ENCODE assay signal across 9 cellular contexts in genomic region chr9:107260437-107261081, GRCh38. TPM values are rescaled to one million over a fixed set of nuclear protein-coding genes. Genes with fewer than 3 reads are reported as not detected.
A peak's percentile ranks its signal among the peaks of the same experiment; 100 is the strongest.
DNase-seq lines count a peak whose midpoint lies in the region; ATAC-seq and TF ChIP-seq lines count a peak whose summit lies in the region.
"Had no signal": no experiment of that assay in that cellular context is flagged by ENCODE, and none has a peak within 500 bp of the region (broad histone marks: within the 10 kb centered on the region; RNA-seq: fewer than 3 reads in every experiment).

No MANE protein-coding gene starts in this region.

- peak; percentile 100 for ATAC-seq in GM18873 (IDR thresholded peaks at IDR 0.05; ENCODE audit: low FRiP score, unreplicated experiment)
- ATAC-seq in HG02759 (IDR thresholded peaks at IDR 0.05; ENCODE audit: unreplicated experiment) = peak; percentile 99
- no peak for ATAC-seq in activated CD8-positive, alpha-beta memory T cell treated with anti-CD3 and anti-CD28 coated beads, Interleukin-2, amount 10 ng/mL, durations not matched to agents 7 days and 5 days

- CTCF ChIA-PET in activated CD8-positive, alpha-beta memory T cell treated with anti-CD3 and anti-CD28 coated beads, Interleukin-2, amount 10 ng/mL, durations not matched to agents 7 days and 5 days (lab: Charles Lee) = interaction anchor here (1.3 to 3.8 kb wide), 4 partner anchors 13 to 81 kb away, joined by 3 to 12 read pairs (median 4); no protein-coding TSS in a partner anchor

- no peaks in the 10 kb centered on the region for H3K27me3 Mint-ChIP-seq in mesothelial cell of epicardium (ENCODE audit: low read depth)
- peaks cover 23% of the 10 kb centered on the region for H3K27me3 Mint-ChIP-seq in activated CD8-positive, alpha-beta memory T cell treated with anti-CD3 and anti-CD28 coated beads, Interleukin-2, amount 10 ng/mL, durations not matched to agents 7 days and 5 days

- intact Hi-C loops in posterior vena cava (cut with DNase I) = no loop called here

- DNase-seq in NCI-H2171 treated with DMSO at 0.1 percent for 48 hours (lab: John Stamatoyannopoulos, UW) (peak; percentile 36), mesothelial cell of epicardium (ENCODE audit: low spot score in 2 of 2, unreplicated experiment in 2 of 2) (no peak), NCI-H1105 treated with DMSO at 0.1 percent for 48 hours (lab: John Stamatoyannopoulos, UW) (no peak), posterior vena cava (ENCODE audit: low spot score) (no peak)
- no peak for DNase-seq in activated CD8-positive, alpha-beta memory T cell treated with anti-CD3 and anti-CD28 coated beads, Interleukin-2, amount 10 ng/mL, durations not matched to agents 7 days and 5 days
- DNase-seq in activated T-cell treated with anti-CD3 and anti-CD28 coated beads, Interleukin-2, amount 50 U/mL, for 48 hours = no peak
- DNase-seq: NCI-H1694 treated with DMSO at 0.1 percent for 48 hours had no signal

- peaks cover 12% of the 10 kb centered on the region for H3K9me3 Mint-ChIP-seq in mesothelial cell of epicardium
- no peaks in the 10 kb centered on the region for H3K9me3 Mint-ChIP-seq in activated CD8-positive, alpha-beta memory T cell treated with anti-CD3 and anti-CD28 coated beads, Interleukin-2, amount 10 ng/mL, durations not matched to agents 7 days and 5 days (ENCODE audit: low read depth)

- no peak overlapping the region for H3K4me3 Mint-ChIP-seq in mesothelial cell of epicardium
- no peak overlapping the region for H3K4me3 Mint-ChIP-seq in activated CD8-positive, alpha-beta memory T cell treated with anti-CD3 and anti-CD28 coated beads, Interleukin-2, amount 10 ng/mL, durations not matched to agents 7 days and 5 days

- H3K27ac Mint-ChIP-seq in mesothelial cell of epicardium = peak overlapping the region; percentile 5
- H3K27ac Mint-ChIP-seq in activated CD8-positive, alpha-beta memory T cell treated with anti-CD3 and anti-CD28 coated beads, Interleukin-2, amount 10 ng/mL, durations not matched to agents 7 days and 5 days = no peak overlapping the region

- peaks cover 5% of the 10 kb centered on the region for H3K4me1 Mint-ChIP-seq in mesothelial cell of epicardium
- H3K4me1 Mint-ChIP-seq in activated CD8-positive, alpha-beta memory T cell treated with anti-CD3 and anti-CD28 coated beads, Interleukin-2, amount 10 ng/mL, durations not matched to agents 7 days and 5 days = peaks cover 5% of the 10 kb centered on the region

- TF ChIP-seq CTCF in mesothelial cell of epicardium (IDR thresholded peaks at IDR 0.05; ENCODE audit: unreplicated experiment) = no peak

- no peaks in the 10 kb centered on the region for H3K36me3 Mint-ChIP-seq in mesothelial cell of epicardium
- no peaks in the 10 kb centered on the region for H3K36me3 Mint-ChIP-seq in activated CD8-positive, alpha-beta memory T cell treated with anti-CD3 and anti-CD28 coated beads, Interleukin-2, amount 10 ng/mL, durations not matched to agents 7 days and 5 days

RNA-seq across cellular contexts. Expression of gene RAD23B, which starts 22.5 kb away (rescaled TPM):
- total RNA-seq in mesothelial cell of epicardium (97.5 to 105 TPM (median 101 TPM) in 3 replicates), posterior vena cava (10 to 100 TPM; 79.8 to 89.2 TPM)
- total RNA-seq in activated CD8-positive, alpha-beta memory T cell treated with anti-CD3 and anti-CD28 coated beads, Interleukin-2, amount 10 ng/mL, durations not matched to agents 7 days and 5 days = 100 to 1,000 TPM in 1 of 2 experiments, 10 to 100 TPM in 1; 98.7 to 109 TPM
